8 cellular contexts compared by ENCODE assay signal in genomic region chr15:45399381-45400212, GRCh38. TPM values are rescaled to one million over a fixed set of nuclear protein-coding genes. Genes with fewer than 3 reads are reported as not detected.
DNase-seq lines count a peak whose midpoint lies in the region; ATAC-seq, FAIRE-seq and TF ChIP-seq lines count a peak whose summit lies in the region.

No MANE protein-coding gene starts in this region.

- peak overlapping the region in 3 of 4 donors; percentile 3 to 34 (median 20) for H3K27ac ChIP-seq in pancreas

- H3K36me3 Mint-ChIP-seq in T-helper 2 cell treated with Interferon-gamma antibody and Interleukin-4, amounts not matched to agents 5 μg/mL and 100 μg/mL, for 36 hours (ENCODE audit: low read depth): no peaks in the 10 kb centered on the region

- intact Hi-C loops in pancreas (cut with DNase I): loop anchor here in 2 of 3 donors (5.0 to 10.0 kb wide), 2 partner anchors 85 to 92 kb away; no protein-coding TSS in a partner anchor

- H3K9me3 Mint-ChIP-seq in T-helper 2 cell treated with Interferon-gamma antibody and Interleukin-4, amounts not matched to agents 5 μg/mL and 100 μg/mL, for 36 hours: no peaks in the 10 kb centered on the region

- no peak for TF ChIP-seq POLR2A in erythroblast (IDR thresholded peaks at IDR 0.05; ENCODE audit: low read length)

- H3K27me3 Mint-ChIP-seq in T-helper 2 cell treated with Interferon-gamma antibody and Interleukin-4, amounts not matched to agents 5 μg/mL and 100 μg/mL, for 36 hours (ENCODE audit: low read depth): peaks cover 25% of the 10 kb centered on the region

- H3K9me3 ChIP-seq in pancreas: no peaks in the 10 kb centered on the region

- 41 to 43% methylated on average over 6 of the region's 6 CpGs for WGBS in pancreas, 2 donors

- H3K4me1 Mint-ChIP-seq in T-helper 2 cell treated with Interferon-gamma antibody and Interleukin-4, amounts not matched to agents 5 μg/mL and 100 μg/mL, for 36 hours (ENCODE audit: low read depth): peaks cover 12% of the 10 kb centered on the region

- no peak overlapping the region for H3K27ac Mint-ChIP-seq in T-helper 2 cell treated with Interferon-gamma antibody and Interleukin-4, amounts not matched to agents 5 μg/mL and 100 μg/mL, for 36 hours

- DNase-seq in DMS 273 (lab: John Stamatoyannopoulos, UW; ENCODE audit: unreplicated experiment) (peak; percentile 79), HT1080 (ENCODE audit: low read depth) (peak; percentile 43), RCC 7860 (ENCODE audit: low spot score) (peak; percentile 61), erythroblast (lab: John Stamatoyannopoulos, UW) (peak; percentile 46 to 56), pancreas (no peak), putamen (ENCODE audit: low spot score) (no peak)
- DNase-seq in T-helper 2 cell treated with Interferon-gamma antibody and Interleukin-4, amounts not matched to agents 5 μg/mL and 100 μg/mL, for 36 hours (ENCODE audit: low spot score): no peak

- H3K36me3 ChIP-seq in pancreas: no peaks in the 10 kb centered on the region

- H3K4me3 ChIP-seq in pancreas: no peak overlapping the region

- peak; percentile 43 to 70 (median 61) for TF ChIP-seq CTCF in pancreas (IDR thresholded peaks at IDR 0.05)

- H3K4me1 ChIP-seq in pancreas: peaks cover 13 to 38% (median 21%) of the 10 kb centered on the region in 3 donors

- H3K27me3 ChIP-seq in pancreas: no peaks in the 10 kb centered on the region

- FAIRE-seq in RCC 7860 (lab: Jason Lieb, UNC) (peak; percentile 65), pancreas (lab: Jason Lieb, UNC) (peak; percentile 41)

- ATAC-seq in pancreas (peak in 3 of 4 donors; percentile 31 to 34 (median 33)), esophagus mucosa (no peak)

- H3K4me3 Mint-ChIP-seq in T-helper 2 cell treated with Interferon-gamma antibody and Interleukin-4, amounts not matched to agents 5 μg/mL and 100 μg/mL, for 36 hours: no peak overlapping the region

RNA-seq across cellular contexts. Expression of gene GATM, which starts 21.3 kb away (rescaled TPM):
- total RNA-seq in HT1080 (2014; rRNA removed; shearing (Covaris generic)): not detected in 2 replicates
- polyA plus RNA-seq in HT1080 (2015; cell fraction: cytosol; rRNA removed): 0.17 and 0.34 TPM in 2 replicates
- polyA plus RNA-seq in HT1080 (2015; cell fraction: nucleus; rRNA removed): 0.38 and 0.41 TPM in 2 replicates
- total RNA-seq in pancreas: 1,000 to 10,000 TPM in 4 of 6 donors, 100 to 1,000 TPM in 2; 862 to 1,576 (median 1,249) TPM
- 100 to 1,000 TPM; 343 to 367 TPM for polyA plus RNA-seq in pancreas
- 11.3 TPM for total RNA-seq in esophagus mucosa

Comparison
In these comparisons a context has a peak if more than half of its experiments do, and no peak if none do; other contexts are left out.
1. DNase-seq: peak in DMS 273 (single experiment), HT1080 (single experiment), RCC 7860 (single experiment) and erythroblast (2 of 2); none in pancreas (0 of 6), putamen (single experiment) and T-helper 2 cell treated with Interferon-gamma antibody and Interleukin-4, amounts not matched to agents 5 μg/mL and 100 μg/mL, for 36 hours (single experiment).
2. RNA of gene GATM, which starts 21.3 kb away (total RNA-seq): 862 to 1,576 TPM in pancreas; 11.3 TPM in esophagus mucosa (single experiment) and not detected in HT1080; every median in the first group is over 10 times any median in the second.